Comparison of ENCODE assay signal across 14 cellular contexts in the genomic region with DNA sequence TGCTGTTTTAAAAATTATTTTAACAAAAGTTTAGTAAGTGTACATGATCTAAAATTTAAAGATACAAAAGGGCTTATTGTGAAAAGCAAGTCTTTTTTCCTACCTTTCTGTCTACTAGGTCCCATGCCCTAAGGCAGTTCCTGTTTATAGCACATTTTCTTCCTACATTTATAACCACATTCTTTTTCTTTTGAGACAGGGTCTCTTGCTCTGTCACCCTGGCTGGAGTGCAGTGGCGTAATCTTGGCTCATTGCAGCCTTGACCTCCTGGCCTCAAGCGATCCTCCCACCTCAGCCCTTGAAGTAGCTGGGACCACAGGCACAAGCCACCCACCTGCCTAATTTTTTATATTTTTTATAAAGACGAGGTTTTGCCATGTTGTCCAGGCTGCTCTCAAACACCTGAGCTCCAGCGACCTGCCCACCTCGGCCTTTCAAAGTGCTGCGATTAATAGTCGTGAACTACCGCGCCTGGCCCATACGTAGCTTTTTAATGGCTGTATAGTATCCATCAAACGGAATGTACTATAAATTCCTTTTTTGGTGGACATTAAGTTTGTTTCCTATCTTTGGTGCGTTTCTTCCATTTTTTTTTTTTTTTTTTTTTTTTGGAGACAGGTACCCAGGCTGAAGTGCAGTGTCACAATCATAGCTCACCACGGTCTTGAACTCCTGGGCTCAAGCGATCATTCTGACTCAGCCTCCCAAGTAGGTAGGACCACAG. TPM values are rescaled to one million over a fixed set of nuclear protein-coding genes. Genes with fewer than 3 reads are reported as not detected.
DNase-seq lines count a peak whose midpoint lies in the region; ATAC-seq and TF ChIP-seq lines count a peak whose summit lies in the region.
"Had no signal": no experiment of that assay in that cellular context is flagged by ENCODE, and none has a peak within 500 bp of the region (broad histone marks: within the 10 kb centered on the region; RNA-seq: fewer than 3 reads in every experiment).

No MANE protein-coding gene starts in this region.

- H3K4me3 ChIP-seq in cardiac muscle cell (no peak overlapping the region), left ventricle myocardium inferior (no peak overlapping the region), breast epithelium (no peak overlapping the region)

- H3K9me3 ChIP-seq in cardiac muscle cell (ENCODE audit: low read depth), result no peaks in the 10 kb centered on the region
- H3K9me3 ChIP-seq in left ventricle myocardium inferior (replicated peaks), result peaks cover 16% of the 10 kb centered on the region
- H3K9me3 ChIP-seq in breast epithelium, result peaks cover 6 to 13% of the 10 kb centered on the region in 2 donors

- DNase-seq in cardiac muscle cell (ENCODE audit: low read depth in 1 of 2, low spot score in 1 of 2) (no peak), left ventricle myocardium inferior (no peak), OCI-M1 (lab: John Stamatoyannopoulos, UW) (peak; percentile 39), breast epithelium (ENCODE audit: low spot score in 2 of 2) (no peak), NCI-H526 treated with DMSO at 0.1 percent for 48 hours (lab: John Stamatoyannopoulos, UW) (no peak), endothelial cell (ENCODE audit: low spot score) (no peak)
- no peak for DNase-seq in stimulated activated CD8-positive, alpha-beta memory T cell treated with anti-CD3 and anti-CD28 coated beads, Interleukin-4, amount 100 ng/mL, for 48 hours
- no peak for DNase-seq in naive thymus-derived CD8-positive, alpha-beta T cell
- DNase-seq: CD4-positive, CD25-positive, alpha-beta regulatory T cell; DMS53; NCI-H1436 treated with DMSO at 0.1 percent for 48 hours; NCI-H2227 treated with DMSO at 0.1 percent for 48 hours; NCI-H526; PC-3 had no signal

- TF ChIP-seq POLR2A in breast epithelium (IDR thresholded peaks at IDR 0.05), result no peak

- TF ChIP-seq CTCF in cardiac muscle cell (IDR thresholded peaks at IDR 0.05; ENCODE audit: low read depth, low read length) (no peak), left ventricle myocardium inferior (IDR thresholded peaks at IDR 0.05; ENCODE audit: borderline replicate concordance) (no peak), breast epithelium (IDR thresholded peaks at IDR 0.05) (no peak), endothelial cell (IDR thresholded peaks at IDR 0.05; ENCODE audit: unreplicated experiment) (no peak)

- peak overlapping the region in 2 of 10 donors; percentile 4 to 61 for H3K27ac Mint-ChIP-seq in naive thymus-derived CD8-positive, alpha-beta T cell
- no peak overlapping the region for H3K27ac Mint-ChIP-seq in endothelial cell (ENCODE audit: unreplicated experiment)
- H3K27ac Mint-ChIP-seq: CD4-positive, CD25-positive, alpha-beta regulatory T cell had no signal

- POLR2A ChIA-PET in naive thymus-derived CD8-positive, alpha-beta T cell (lab: Charles Lee), result interaction anchor here (0.7 kb wide), 1 partner anchor 72 kb away, joined by 7 read pairs; no protein-coding TSS in a partner anchor

- peaks cover 0 to 12% (median 2%) of the 10 kb centered on the region in 9 donors for H3K9me3 Mint-ChIP-seq in naive thymus-derived CD8-positive, alpha-beta T cell
- no peaks in the 10 kb centered on the region for H3K9me3 Mint-ChIP-seq in endothelial cell (ENCODE audit: unreplicated experiment)

- peaks cover 22 to 57% (median 42%) of the 10 kb centered on the region in 4 donors for H3K4me1 Mint-ChIP-seq in naive thymus-derived CD8-positive, alpha-beta T cell
- no peaks in the 10 kb centered on the region for H3K4me1 Mint-ChIP-seq in endothelial cell (ENCODE audit: unreplicated experiment)

- H3K36me3 ChIP-seq in cardiac muscle cell (no peaks in the 10 kb centered on the region), left ventricle myocardium inferior (peaks cover 17% of the 10 kb centered on the region), breast epithelium (no peaks in the 10 kb centered on the region)

- H3K4me1 ChIP-seq in cardiac muscle cell (ENCODE audit: low read depth) (peaks cover 5% of the 10 kb centered on the region), left ventricle myocardium inferior (peaks cover 14% of the 10 kb centered on the region), breast epithelium (no peaks in the 10 kb centered on the region)

- peaks cover 15 to 45% (median 29%) of the 10 kb centered on the region in 3 donors for H3K36me3 Mint-ChIP-seq in naive thymus-derived CD8-positive, alpha-beta T cell
- peaks cover 20% of the 10 kb centered on the region for H3K36me3 Mint-ChIP-seq in endothelial cell (ENCODE audit: low read depth, unreplicated experiment)

- H3K27me3 ChIP-seq in cardiac muscle cell, result no peaks in the 10 kb centered on the region
- H3K27me3 ChIP-seq in left ventricle myocardium inferior (ENCODE audit: low read depth), result no peaks in the 10 kb centered on the region
- no peaks in the 10 kb centered on the region for H3K27me3 ChIP-seq in breast epithelium

- ATAC-seq in naive thymus-derived CD8-positive, alpha-beta T cell, result no peak
- ATAC-seq: PC-3 had no signal

- H3K27ac ChIP-seq in cardiac muscle cell (peak overlapping the region; percentile 65), left ventricle myocardium inferior (replicated peaks) (no peak overlapping the region), breast epithelium (peak overlapping the region; percentile 34 to 75)

- no peaks in the 10 kb centered on the region for H3K27me3 Mint-ChIP-seq in naive thymus-derived CD8-positive, alpha-beta T cell
- no peaks in the 10 kb centered on the region for H3K27me3 Mint-ChIP-seq in endothelial cell (ENCODE audit: unreplicated experiment)
- H3K27me3 Mint-ChIP-seq: CD4-positive, CD25-positive, alpha-beta regulatory T cell had no signal

- H3K4me3 Mint-ChIP-seq in naive thymus-derived CD8-positive, alpha-beta T cell, result no peak overlapping the region
- no peak overlapping the region for H3K4me3 Mint-ChIP-seq in endothelial cell (ENCODE audit: unreplicated experiment)

- intact Hi-C loops in left ventricle myocardium inferior (cut with micrococcal nuclease) (no loop called here), breast epithelium (cut with DNase I; ENCODE audit: low total_unique reads) (no loop called here)

RNA-seq across cellular contexts. Expression of a gene that starts 20.9 kb away (rescaled TPM):
- total RNA-seq in cardiac muscle cell (43.2 and 46.3 TPM in 2 replicates), left ventricle myocardium inferior (18.2 TPM), breast epithelium (100 to 1,000 TPM in 1 of 3 donors, 10 to 100 TPM in 2; 54.9 to 125 (median 72.4) TPM), endothelial cell (ENCODE audit: unreplicated experiment) (22.9 TPM)
- polyA plus RNA-seq in cardiac muscle cell, result 15.9 and 21.6 TPM in 2 replicates
- total RNA-seq in naive thymus-derived CD8-positive, alpha-beta T cell, result 10 to 100 TPM; 27.2 to 33.5 TPM
- 10 to 100 TPM; 11.1 to 12.3 (median 11.6) TPM for polyA plus RNA-seq in naive thymus-derived CD8-positive, alpha-beta T cell
